24 cellular contexts compared by ENCODE assay signal in the genomic region with DNA sequence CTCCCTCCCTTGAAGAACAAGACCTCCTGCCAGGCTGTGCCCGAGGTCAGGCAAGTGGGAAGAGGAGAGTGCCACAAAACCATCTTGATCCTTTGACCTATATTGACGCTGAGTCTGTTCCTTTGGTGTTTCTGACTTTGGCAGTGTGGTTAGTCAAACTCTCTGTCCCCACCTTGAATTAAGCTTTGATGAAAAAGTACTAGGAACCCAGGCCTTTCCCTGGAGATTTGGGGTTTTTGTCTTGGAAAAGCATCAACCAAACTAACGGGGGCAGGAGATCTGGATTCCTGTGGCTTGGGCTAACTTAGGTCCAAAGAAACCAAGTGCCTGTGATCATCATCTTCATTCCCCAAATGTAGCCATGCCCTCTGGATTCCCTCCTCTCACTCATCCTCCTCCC. TPM values are rescaled to one million over a fixed set of nuclear protein-coding genes. Genes with fewer than 3 reads are reported as not detected.
DNase-seq lines count a peak whose midpoint lies in the region; ATAC-seq, FAIRE-seq and TF ChIP-seq lines count a peak whose summit lies in the region.
"Had no signal": no experiment of that assay in that cellular context is flagged by ENCODE, and none has a peak within 500 bp of the region (broad histone marks: within the 10 kb centered on the region; RNA-seq: fewer than 3 reads in every experiment).

No MANE protein-coding gene starts in this region.

- H3K56ac ChIP-seq in IMR-90 (ENCODE audit: extremely low read depth, insufficient read depth, low read length): no peak overlapping the region

- no peak overlapping the region for H3K4me3 Mint-ChIP-seq in neural crest cell
- H3K4me3 Mint-ChIP-seq: CD4-positive, alpha-beta memory T cell; HFFc6 had no signal

- H2BK5ac ChIP-seq in IMR-90 (ENCODE audit: low read depth, low read length, poor library complexity, severe bottlenecking): no peak overlapping the region

- CTCF ChIA-PET in IMR-90 (lab: Yijun Ruan, JAX) (no interaction called here), K562 (lab: Yijun Ruan, JAX; ENCODE audit: low intra/inter-chr PET ratio) (interaction anchor here (0.5 kb wide), 1 partner anchor 375 kb away, joined by 4 read pairs; no protein-coding TSS in a partner anchor)

- WGBS in IMR-90 (ENCODE audit: extremely low coverage in 2 of 2, insufficient read length in 1 of 2), 2 experiments: no CpG with 5 or more reads among the region's 3 CpGs
- WGBS in K562 (ENCODE audit: insufficient coverage, low coverage, missing lambda C conversion rate): 3% methylated on average over 3 of the region's 3 CpGs
- WGBS in testis, 2 donors: 61 to 90% methylated on average over 3 of the region's 3 CpGs

- 0 out of 2 replicates have a peak overlapping the region, but pooled peaks have one; percentile 33 for H3K23ac ChIP-seq in IMR-90 (ENCODE audit: low read depth, low read length)

- no TSS peak for BruUV-seq in IMR-90 (replicated peaks; lab: Mats Ljungman, UMichigan)
- no TSS peak for BruUV-seq in K562 (replicated peaks; lab: Mats Ljungman, UMichigan)

- no peak for TF ChIP-seq CTCF in IMR-90 (conservative IDR thresholded peaks at IDR 0.05; ENCODE audit: low read depth, low read length)
- no peak for TF ChIP-seq CTCF in K562 (IDR thresholded peaks at IDR 0.05 in 2 of 3, conservative IDR thresholded peaks at IDR 0.05 in 1 of 3; ENCODE audit: insufficient read depth in 2 of 3, low read depth in 1 of 3, low read length in 3 of 3)
- no peak for TF ChIP-seq CTCF in neural crest cell (conservative IDR thresholded peaks at IDR 0.05)
- TF ChIP-seq CTCF in testis (IDR thresholded peaks at IDR 0.05): no peak

- H3K9me3 Mint-ChIP-seq in neural crest cell: no peaks in the 10 kb centered on the region
- H3K9me3 Mint-ChIP-seq: CD4-positive, alpha-beta memory T cell; HFFc6 had no signal

- H3K4me1 ChIP-seq in IMR-90 (ENCODE audit: control insufficient read depth, insufficient read depth, low read length) (no peaks in the 10 kb centered on the region), K562 (replicated peaks in 1 of 2; ENCODE audit: control insufficient read depth in 2 of 2, insufficient read depth in 2 of 2, low read length in 2 of 2) (peaks cover 0 to 6% of the 10 kb centered on the region in 2 experiments; a peak in 2 of 5 replicates), testis (no peaks in the 10 kb centered on the region)
- H3K4me1 ChIP-seq: HAP-1 had no signal

- peaks cover 4% of the 10 kb centered on the region for H3K36me3 ChIP-seq in IMR-90 (ENCODE audit: control insufficient read depth, insufficient read depth, low read length)
- H3K36me3 ChIP-seq in K562 (ENCODE audit: control insufficient read depth, insufficient read depth, low read length): no peaks in the 10 kb centered on the region
- H3K36me3 ChIP-seq in testis (ENCODE audit: low read depth, missing control alignments): no peaks in the 10 kb centered on the region
- H3K36me3 ChIP-seq: HAP-1 had no signal

- no peaks in the 10 kb centered on the region for H3K9me1 ChIP-seq in IMR-90 (ENCODE audit: insufficient read depth, low read length)
- H3K9me1 ChIP-seq in K562 (ENCODE audit: control insufficient read depth, insufficient read depth, low read length): no peaks in the 10 kb centered on the region

- in situ Hi-C loops in IMR-90 (cut with MboI; ENCODE audit: low sequenced_read_pairs): no loop called here
- in situ Hi-C loops in K562 (cut with MboI): loop anchor here (10.0 kb wide), 1 partner anchor 392 kb away; no protein-coding TSS in a partner anchor

- H2AK9ac ChIP-seq in IMR-90 (replicated peaks; ENCODE audit: low read depth, low read length, poor library complexity): no peak overlapping the region

- H3K4ac ChIP-seq in IMR-90 (ENCODE audit: low read depth, low read length): no peak overlapping the region

- TF ChIP-seq RAD21 in IMR-90 (IDR thresholded peaks at IDR 0.05; ENCODE audit: low read length) (no peak), K562 (CRISPR knock-in tag; conservative IDR thresholded peaks at IDR 0.05 in 1 of 2, IDR thresholded peaks at IDR 0.05 in 1 of 2) (no peak)

- TF ChIP-seq POLR2A in IMR-90 (IDR thresholded peaks at IDR 0.05; ENCODE audit: low read depth, low read length): no peak
- TF ChIP-seq POLR2A in K562 (conservative IDR thresholded peaks at IDR 0.05): no peak
- TF ChIP-seq POLR2A in testis (IDR thresholded peaks at IDR 0.05): no peak

- H3K9me3 ChIP-seq in IMR-90 (ENCODE audit: control insufficient read depth, insufficient read depth, low read length): no peaks in the 10 kb centered on the region
- H3K9me3 ChIP-seq in K562 (replicated peaks; ENCODE audit: control insufficient read depth, insufficient read depth, low read depth, low read length): no peaks in the 10 kb centered on the region
- H3K9me3 ChIP-seq in testis: no peaks in the 10 kb centered on the region
- H3K9me3 ChIP-seq: HAP-1 had no signal

- H3K4me1 Mint-ChIP-seq in neural crest cell: peaks cover under 1% of the 10 kb centered on the region
- H3K4me1 Mint-ChIP-seq: CD4-positive, alpha-beta memory T cell had no signal

- H3K79me1 ChIP-seq in IMR-90 (ENCODE audit: low read depth in 1 of 2, low read length in 2 of 2): no peaks in the 10 kb centered on the region

- H4K8ac ChIP-seq in IMR-90 (ENCODE audit: low read depth in 2 of 2, low read length in 2 of 2): no peak overlapping the region

- no peak overlapping the region for H2AFZ ChIP-seq in IMR-90 (replicated peaks; ENCODE audit: low read length, poor library complexity)
- H2AFZ ChIP-seq in K562 (ENCODE audit: low read depth, low read length): no peak overlapping the region
- H2AFZ ChIP-seq: PC-9 had no signal

- H3K4me3 ChIP-seq in IMR-90 (ENCODE audit: insufficient read depth, low read depth, low read length): no peak overlapping the region
- no peak overlapping the region for H3K4me3 ChIP-seq in K562
- H3K4me3 ChIP-seq in testis: no peak overlapping the region
- H3K4me3 ChIP-seq: HAP-1, PC-9 had no signal

- H3K4me2 ChIP-seq in IMR-90 (ENCODE audit: low read depth, low read length) (no peak overlapping the region), K562 (ENCODE audit: insufficient read depth, low read length) (no peak overlapping the region)
- H3K4me2 ChIP-seq: PC-9 had no signal

- H2BK120ac ChIP-seq in IMR-90 (ENCODE audit: low read depth, low read length): no peak overlapping the region

- no peak overlapping the region for H4K5ac ChIP-seq in IMR-90 (ENCODE audit: low read depth, low read length)

- no peak overlapping the region for H4K91ac ChIP-seq in IMR-90 (ENCODE audit: insufficient read depth, low read depth, low read length)

- intact Hi-C loops in IMR-90 (cut with micrococcal nuclease): no loop called here
- intact Hi-C loops in K562 (cut with micrococcal nuclease): no loop called here
- intact Hi-C loops in testis (cut with DNase I; ENCODE audit: low total_unique reads): no loop called here

- POLR2A ChIA-PET in IMR-90 (lab: Charles Lee; ENCODE audit: unreplicated experiment) (no interaction called here), K562 (lab: Yijun Ruan, JAX) (no interaction called here)

- H4K20me1 ChIP-seq in IMR-90 (ENCODE audit: insufficient read depth, low read length) (no peaks in the 10 kb centered on the region), K562 (replicated peaks; ENCODE audit: control insufficient read depth, insufficient read depth, low read length) (no peaks in the 10 kb centered on the region; the same call in 1 of the 2 replicates)

- no peak overlapping the region for H3K18ac ChIP-seq in IMR-90 (ENCODE audit: low read depth, low read length)

- DNase-seq in IMR-90 (no peak), K562 (ENCODE audit: extremely low read depth in 1 of 4, low spot score in 3 of 4) (no peak), neural crest cell (ENCODE audit: low read depth, low spot score) (no peak), stromal cell of bone marrow (ENCODE audit: low read depth) (peak; percentile 24), testis (no peak), T-helper 2 cell (no peak), DMS114 treated with DMSO at 0.1 percent for 48 hours (lab: John Stamatoyannopoulos, UW; ENCODE audit: unreplicated experiment) (no peak)
- DNase-seq: AML-193; CD4-positive, alpha-beta memory T cell; COR-L47; GOT3; HFFc6; KG1; NCI-H1092; NCI-H1417 treated with DMSO at 0.1 percent for 48 hours; NCI-H1694 treated with DMSO at 0.1 percent for 48 hours; NCI-H2081; NCI-H2227 treated with DMSO at 0.1 percent for 48 hours; NCI-H526 treated with DMSO at 0.1 percent for 48 hours; PC-9; Right ventricle myocardium superior had no signal

- H3K9ac ChIP-seq in IMR-90 (ENCODE audit: low read depth, low read length): no peak overlapping the region
- no peak overlapping the region for H3K9ac ChIP-seq in K562 (ENCODE audit: insufficient read depth in 1 of 2, low read depth in 2 of 2, low read length in 2 of 2)

- H3K27me3 Mint-ChIP-seq in neural crest cell (ENCODE audit: low read depth): no peaks in the 10 kb centered on the region
- H3K27me3 Mint-ChIP-seq: CD4-positive, alpha-beta memory T cell had no signal

- TF ChIP-seq EP300 in K562 (IDR thresholded peaks at IDR 0.05; ENCODE audit: low read length): no peak

- H3K14ac ChIP-seq in IMR-90 (replicated peaks; ENCODE audit: low read depth, low read length): no peak overlapping the region

- dilution Hi-C loops in IMR-90 (cut with HindIII; ENCODE audit: low sequenced_read_pairs, unreplicated experiment): no loop called here

- no peaks in the 10 kb centered on the region for H3K79me2 ChIP-seq in K562 (ENCODE audit: control insufficient read depth, insufficient read depth, low read length)

- H3K27ac ChIP-seq in IMR-90 (ENCODE audit: insufficient read depth, low read length) (no peak overlapping the region), K562 (ENCODE audit: extremely low read depth, low read depth, low read length) (no peak overlapping the region), testis (no peak overlapping the region)
- H3K27ac ChIP-seq: PC-9 had no signal

- no peaks in the 10 kb centered on the region for H3K27me3 ChIP-seq in IMR-90 (ENCODE audit: control insufficient read depth, insufficient read depth, low read length)
- H3K27me3 ChIP-seq in K562 (ENCODE audit: control insufficient read depth in 2 of 2, insufficient read depth in 2 of 2, low read length in 2 of 2): no peaks in the 10 kb centered on the region; a peak in 1 of 5 replicates
- H3K27me3 ChIP-seq in testis: no peaks in the 10 kb centered on the region

- H2AK5ac ChIP-seq in IMR-90 (ENCODE audit: low read depth, low read length): no peak overlapping the region

- no peak overlapping the region for H2BK20ac ChIP-seq in IMR-90 (ENCODE audit: low read depth, low read length)

- H3K36me3 Mint-ChIP-seq in neural crest cell (ENCODE audit: low read depth): peaks cover 9% of the 10 kb centered on the region

- H3K27ac Mint-ChIP-seq in neural crest cell (ENCODE audit: unreplicated experiment): peak overlapping the region; percentile 30
- H3K27ac Mint-ChIP-seq: HFFc6 had no signal

- no peak overlapping the region for H2BK15ac ChIP-seq in IMR-90 (ENCODE audit: low read depth, low read length)

- ATAC-seq in IMR-90 (ENCODE audit: low read depth): no peak
- ATAC-seq in K562: no peak

- FAIRE-seq in K562 (lab: Jason Lieb, UNC): peak; percentile 61
- FAIRE-seq: A204.1, G401.6 had no signal

RNA-seq across cellular contexts. Expression of gene ARFGAP2, which starts 40.4 kb away (rescaled TPM):
- total RNA-seq in IMR-90 (2012; rRNA removed) (87.8 and 114 TPM in 2 replicates), K562 (2014; rRNA removed) (97.6 and 107 TPM in 2 replicates), K562 (2014; rRNA removed; fragmentation: Illumina TruSeq; extraction: Trizol) (65.0 and 78.6 TPM in 2 replicates), K562 (2015; rRNA removed; fragmentation: Illumina TruSeq; extraction: Trizol) (78.4 and 83.2 TPM in 2 replicates), K562 (2021) (93.4 and 102 TPM in 2 replicates), neural crest cell (108 and 110 TPM in 2 replicates), testis (100 to 1,000 TPM; 167 to 178 TPM)
- polyA plus RNA-seq in IMR-90 (2012; rRNA removed) (35.1 and 54.7 TPM in 2 replicates), K562 (2011; rRNA removed) (96.3 and 120 TPM in 2 replicates), K562 (2014; fragmentation: Illumina TruSeq; extraction: Trizol) (122 and 140 TPM in 2 replicates), K562 (2014; fragmentation: Nextera tagmentation; extraction: Ambion mirVana) (10 to 100 TPM; 29.1 to 42.1 TPM), K562 (2014; rRNA removed) (90.1 and 90.8 TPM in 2 replicates), testis (ENCODE audit: insufficient read depth, low read depth, low replicate concordance) (82.4 TPM)
- polyA plus RNA-seq in IMR-90 (2012; cell fraction: cytosol; rRNA removed): 39.1 and 42.9 TPM in 2 replicates
- polyA plus RNA-seq in IMR-90 (2012; cell fraction: nucleus; rRNA removed; ENCODE audit: low replicate concordance): 145 and 146 TPM in 2 replicates
- total RNA-seq in K562 (2011; cell fraction: chromatin; rRNA removed; ENCODE audit: low replicate concordance): 359 and 833 TPM in 2 replicates
- 445 and 463 TPM in 2 replicates for total RNA-seq in K562 (2011; cell fraction: nucleolus; rRNA removed)
- 399 and 402 TPM in 2 replicates for total RNA-seq in K562 (2011; cell fraction: nucleoplasm; rRNA removed)
- 199 and 200 TPM in 2 replicates for polyA plus RNA-seq in K562 (2011; cell fraction: cytosol; rRNA removed)
- 212 and 227 TPM in 2 replicates for polyA plus RNA-seq in K562 (2011; cell fraction: nucleus; rRNA removed)
- 69.1 and 93.2 TPM in 2 replicates for polyA plus RNA-seq in K562 (2012)
- 112 and 121 TPM in 2 replicates for polyA minus RNA-seq in K562 (2011; rRNA and poly(A)+ RNA removed)
- 55.3 and 58.2 TPM in 2 replicates for polyA minus RNA-seq in K562 (2011; cell fraction: cytosol; rRNA and poly(A)+ RNA removed)
- 104 and 166 TPM in 2 replicates for polyA minus RNA-seq in K562 (2011; cell fraction: nucleus; rRNA and poly(A)+ RNA removed)

RNA-seq across cellular contexts. Expression of gene PACSIN3, which starts 49.9 kb away (rescaled TPM):
- 18.9 and 19.2 TPM in 2 replicates for total RNA-seq in IMR-90 (2012; rRNA removed)
- polyA plus RNA-seq in IMR-90 (2012; rRNA removed): 21.1 and 24.5 TPM in 2 replicates
- polyA plus RNA-seq in IMR-90 (2012; cell fraction: cytosol; rRNA removed): 30.8 and 31.9 TPM in 2 replicates
- polyA plus RNA-seq in IMR-90 (2012; cell fraction: nucleus; rRNA removed; ENCODE audit: low replicate concordance): 22.7 and 43.7 TPM in 2 replicates
- 3.9 and 14.6 TPM in 2 replicates for total RNA-seq in K562 (2011; cell fraction: chromatin; rRNA removed; ENCODE audit: low replicate concordance)
- total RNA-seq in K562 (2011; cell fraction: nucleolus; rRNA removed): 11.6 and 12.7 TPM in 2 replicates
- total RNA-seq in K562 (2011; cell fraction: nucleoplasm; rRNA removed): 6.0 and 7.3 TPM in 2 replicates
- total RNA-seq in K562 (2014; rRNA removed): 15.5 and 18.8 TPM in 2 replicates
- total RNA-seq in K562 (2014; rRNA removed; fragmentation: Illumina TruSeq; extraction: Trizol): 1.5 and 3.5 TPM in 2 replicates
- total RNA-seq in K562 (2015; rRNA removed; fragmentation: Illumina TruSeq; extraction: Trizol): 8.8 and 9.6 TPM in 2 replicates
- 13.8 and 18.1 TPM in 2 replicates for total RNA-seq in K562 (2021)
- polyA plus RNA-seq in K562 (2011; rRNA removed): 6.8 and 7.1 TPM in 2 replicates
- 6.5 and 12.3 TPM in 2 replicates for polyA plus RNA-seq in K562 (2011; cell fraction: cytosol; rRNA removed)
- 6.2 and 9.6 TPM in 2 replicates for polyA plus RNA-seq in K562 (2011; cell fraction: nucleus; rRNA removed)
- polyA plus RNA-seq in K562 (2012): 7.3 and 10.4 TPM in 2 replicates
- polyA plus RNA-seq in K562 (2014; fragmentation: Illumina TruSeq; extraction: Trizol): 7.1 and 9.8 TPM in 2 replicates
- polyA plus RNA-seq in K562 (2014; fragmentation: Nextera tagmentation; extraction: Ambion mirVana): under 1 TPM; 0.13 to 0.17 TPM
- polyA plus RNA-seq in K562 (2014; rRNA removed): 14.5 and 15.0 TPM in 2 replicates
- 1.9 and 3.0 TPM in 2 replicates for polyA minus RNA-seq in K562 (2011; rRNA and poly(A)+ RNA removed)
- 8.0 and 17.4 TPM in 2 replicates for polyA minus RNA-seq in K562 (2011; cell fraction: cytosol; rRNA and poly(A)+ RNA removed)
- 4.7 and 5.0 TPM in 2 replicates for polyA minus RNA-seq in K562 (2011; cell fraction: nucleus; rRNA and poly(A)+ RNA removed)
- total RNA-seq in neural crest cell: 56.4 and 57.0 TPM in 2 replicates
- 10 to 100 TPM; 10.8 to 12.0 TPM for total RNA-seq in testis
- polyA plus RNA-seq in testis (ENCODE audit: insufficient read depth, low read depth, low replicate concordance): 11.0 TPM
